Comparison of ENCODE assay signal across 1 cellular context in genomic region chr2:102618452-102619413, GRCh38.
TF ChIP-seq lines count a peak whose summit lies in the region.

No MANE protein-coding gene starts in this region.

TF ChIP-seq in GM23338, 12 proteins besides CTCF, POLR2A, EP300 and RAD21 (continued from another document):
- TF ChIP-seq ZNF462 (CRISPR knock-in tag; IDR thresholded peaks at IDR 0.05) (0 out of 2 replicates have a peak, but pooled peaks have one; percentile 33), EZH2 (IDR thresholded peaks at IDR 0.05; ENCODE audit: low read depth, unreplicated experiment) (peak; percentile 64)
